ENCODE assay signal across 1 cellular context in the genomic region with DNA sequence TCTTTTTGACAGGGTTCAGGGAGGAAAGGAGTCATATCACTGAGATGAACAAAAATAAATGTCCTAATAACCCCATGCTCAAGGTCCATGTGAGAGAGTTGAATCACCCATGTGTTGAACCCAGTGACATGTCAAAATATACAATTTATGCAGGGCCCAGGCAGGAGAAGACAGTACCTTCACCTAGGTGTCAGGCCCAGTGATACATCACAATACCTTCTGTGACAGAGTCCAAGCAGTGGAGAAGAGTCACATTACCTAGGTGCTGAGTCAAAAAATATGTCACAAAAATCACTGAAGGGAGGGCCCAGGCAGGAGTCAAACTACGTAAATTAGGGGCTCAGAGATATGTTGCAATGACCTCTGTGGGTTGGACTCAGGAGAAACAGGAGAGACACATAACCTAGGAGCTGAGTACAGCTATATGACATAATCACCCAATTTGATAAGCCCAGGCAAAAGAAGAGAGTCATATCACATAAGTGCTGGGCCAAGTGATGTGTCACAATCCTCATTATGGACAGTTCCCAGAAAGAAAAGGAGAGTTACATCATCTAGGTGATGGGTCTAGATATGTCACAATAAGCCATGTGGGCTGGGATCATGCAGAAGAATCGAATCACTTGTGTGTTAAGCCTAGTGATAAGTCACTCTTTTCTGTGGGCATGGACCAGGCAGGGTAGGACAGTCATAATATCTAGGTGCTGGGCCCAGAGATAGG.
TF ChIP-seq lines count a peak whose summit lies in the region.

No MANE protein-coding gene starts in this region.

TF ChIP-seq in H1, 55 proteins besides CTCF, POLR2A, EP300 and RAD21:
- TF ChIP-seq POLR2AphosphoS5 (IDR thresholded peaks at IDR 0.05; ENCODE audit: low read depth, low read length) (peak; percentile 11; the same call in 1 of the 2 replicates), BACH1 (IDR thresholded peaks at IDR 0.05; ENCODE audit: low read length) (no peak)
